Comparison of ENCODE assay signal across 1 cellular context in the genomic region with DNA sequence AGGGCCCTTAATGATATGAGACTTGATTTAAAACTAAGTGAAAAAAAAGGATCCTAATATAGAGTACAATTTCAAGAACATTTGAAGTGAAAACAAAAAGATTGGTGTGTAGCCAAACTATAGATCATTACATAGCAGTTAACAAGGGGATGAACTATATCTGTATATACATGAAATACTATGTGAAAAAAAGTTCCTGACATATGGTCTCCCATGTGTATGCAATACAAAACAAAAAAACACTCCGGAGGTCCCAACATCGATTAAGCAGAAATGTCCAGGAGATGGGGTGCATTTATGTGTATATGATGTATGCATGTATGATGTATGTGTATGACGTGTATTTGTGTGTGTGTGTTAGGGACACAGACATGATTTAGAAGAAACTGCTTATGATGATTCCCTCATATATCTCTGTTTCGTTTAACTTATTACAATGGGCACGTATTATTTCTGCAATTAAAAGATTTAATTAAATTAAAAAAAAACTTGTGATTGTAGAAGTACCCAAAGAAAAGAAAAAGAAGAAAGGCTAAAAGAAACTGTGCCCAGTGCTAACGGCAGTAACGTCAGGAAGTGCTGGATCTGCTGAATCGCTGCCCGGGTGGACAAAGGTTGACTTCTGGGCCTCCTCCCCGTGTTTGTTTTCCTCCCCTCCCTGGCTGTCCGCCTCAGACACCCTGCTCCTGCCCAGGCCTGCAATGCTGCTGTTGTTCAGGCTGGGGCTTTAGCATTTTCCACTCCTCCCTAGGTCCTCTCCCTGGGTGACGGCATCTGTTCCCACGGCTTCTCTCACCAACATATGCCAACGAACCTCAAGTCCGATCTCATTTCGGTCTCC.
TF ChIP-seq lines count a peak whose summit lies in the region.

No MANE protein-coding gene starts in this region.

TF ChIP-seq in HepG2, 621 proteins besides CTCF, POLR2A, EP300 and RAD21 (continued from another document and continues in another):
- TF ChIP-seq, protein P1, sequence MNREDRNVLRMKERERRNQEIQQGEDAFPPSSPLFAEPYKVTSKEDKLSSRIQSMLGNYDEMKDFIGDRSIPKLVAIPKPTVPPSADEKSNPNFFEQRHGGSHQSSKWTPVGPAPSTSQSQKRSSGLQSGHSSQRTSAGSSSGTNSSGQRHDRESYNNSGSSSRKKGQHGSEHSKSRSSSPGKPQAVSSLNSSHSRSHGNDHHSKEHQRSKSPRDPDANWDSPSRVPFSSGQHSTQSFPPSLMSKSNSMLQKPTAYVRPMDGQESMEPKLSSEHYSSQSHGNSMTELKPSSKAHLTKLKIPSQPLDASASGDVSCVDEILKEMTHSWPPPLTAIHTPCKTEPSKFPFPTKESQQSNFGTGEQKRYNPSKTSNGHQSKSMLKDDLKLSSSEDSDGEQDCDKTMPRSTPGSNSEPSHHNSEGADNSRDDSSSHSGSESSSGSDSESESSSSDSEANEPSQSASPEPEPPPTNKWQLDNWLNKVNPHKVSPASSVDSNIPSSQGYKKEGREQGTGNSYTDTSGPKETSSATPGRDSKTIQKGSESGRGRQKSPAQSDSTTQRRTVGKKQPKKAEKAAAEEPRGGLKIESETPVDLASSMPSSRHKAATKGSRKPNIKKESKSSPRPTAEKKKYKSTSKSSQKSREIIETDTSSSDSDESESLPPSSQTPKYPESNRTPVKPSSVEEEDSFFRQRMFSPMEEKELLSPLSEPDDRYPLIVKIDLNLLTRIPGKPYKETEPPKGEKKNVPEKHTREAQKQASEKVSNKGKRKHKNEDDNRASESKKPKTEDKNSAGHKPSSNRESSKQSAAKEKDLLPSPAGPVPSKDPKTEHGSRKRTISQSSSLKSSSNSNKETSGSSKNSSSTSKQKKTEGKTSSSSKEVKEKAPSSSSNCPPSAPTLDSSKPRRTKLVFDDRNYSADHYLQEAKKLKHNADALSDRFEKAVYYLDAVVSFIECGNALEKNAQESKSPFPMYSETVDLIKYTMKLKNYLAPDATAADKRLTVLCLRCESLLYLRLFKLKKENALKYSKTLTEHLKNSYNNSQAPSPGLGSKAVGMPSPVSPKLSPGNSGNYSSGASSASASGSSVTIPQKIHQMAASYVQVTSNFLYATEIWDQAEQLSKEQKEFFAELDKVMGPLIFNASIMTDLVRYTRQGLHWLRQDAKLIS (CRISPR knock-in tag; IDR thresholded peaks at IDR 0.05) = no peak
- TF ChIP-seq ZNF484 (CRISPR knock-in tag; IDR thresholded peaks at IDR 0.05; ENCODE audit: borderline replicate concordance, low read depth) (no peak), ZNF496 (CRISPR knock-in tag; IDR thresholded peaks at IDR 0.05; ENCODE audit: insufficient replicate concordance) (no peak), ZNF331 (CRISPR knock-in tag; IDR thresholded peaks at IDR 0.05) (peak; percentile 73), ZNF3 (CRISPR knock-in tag; IDR thresholded peaks at IDR 0.05) (no peak), JARID2 (CRISPR knock-in tag; IDR thresholded peaks at IDR 0.05; ENCODE audit: insufficient replicate concordance) (no peak), FOSL2 (CRISPR knock-in tag; IDR thresholded peaks at IDR 0.05) (peak; percentile 46; the same call in 1 of the 2 replicates), SALL2 (CRISPR knock-in tag; IDR thresholded peaks at IDR 0.05) (no peak), KMT2B (CRISPR knock-in tag; IDR thresholded peaks at IDR 0.05) (no peak; the same call in 1 of the 2 replicates), ZNF790 (CRISPR knock-in tag; IDR thresholded peaks at IDR 0.05; ENCODE audit: borderline replicate concordance) (no peak), RFXAP (CRISPR knock-in tag; IDR thresholded peaks at IDR 0.05; ENCODE audit: borderline replicate concordance) (0 out of 2 replicates have a peak, but pooled peaks have one; percentile 46), ZNF550 (CRISPR knock-in tag; IDR thresholded peaks at IDR 0.05; ENCODE audit: borderline replicate concordance) (no peak), ZNF781 (CRISPR knock-in tag; IDR thresholded peaks at IDR 0.05; ENCODE audit: borderline replicate concordance, not compliant biosample characterization) (peak; percentile 42), CBX5 (CRISPR knock-in tag; IDR thresholded peaks at IDR 0.05; ENCODE audit: borderline replicate concordance) (no peak), ZNF879 (CRISPR knock-in tag; IDR thresholded peaks at IDR 0.05) (no peak), NCOR1 (IDR thresholded peaks at IDR 0.05; ENCODE audit: borderline replicate concordance, low read length) (peak; percentile 63; the same call in 1 of the 2 replicates), ZNF841 (CRISPR knock-in tag; IDR thresholded peaks at IDR 0.05; ENCODE audit: borderline replicate concordance) (no peak), PHF8 (CRISPR knock-in tag; IDR thresholded peaks at IDR 0.05) (peak; percentile 48; the same call in 1 of the 2 replicates), SMYD3 (CRISPR knock-in tag; IDR thresholded peaks at IDR 0.05) (no peak)
- TF ChIP-seq, protein P2, sequence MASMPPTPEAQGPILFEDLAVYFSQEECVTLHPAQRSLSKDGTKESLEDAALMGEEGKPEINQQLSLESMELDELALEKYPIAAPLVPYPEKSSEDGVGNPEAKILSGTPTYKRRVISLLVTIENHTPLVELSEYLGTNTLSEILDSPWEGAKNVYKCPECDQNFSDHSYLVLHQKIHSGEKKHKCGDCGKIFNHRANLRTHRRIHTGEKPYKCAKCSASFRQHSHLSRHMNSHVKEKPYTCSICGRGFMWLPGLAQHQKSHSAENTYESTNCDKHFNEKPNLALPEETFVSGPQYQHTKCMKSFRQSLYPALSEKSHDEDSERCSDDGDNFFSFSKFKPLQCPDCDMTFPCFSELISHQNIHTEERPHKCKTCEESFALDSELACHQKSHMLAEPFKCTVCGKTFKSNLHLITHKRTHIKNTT (CRISPR knock-in tag; IDR thresholded peaks at IDR 0.05) = no peak
- TF ChIP-seq, protein P3, sequence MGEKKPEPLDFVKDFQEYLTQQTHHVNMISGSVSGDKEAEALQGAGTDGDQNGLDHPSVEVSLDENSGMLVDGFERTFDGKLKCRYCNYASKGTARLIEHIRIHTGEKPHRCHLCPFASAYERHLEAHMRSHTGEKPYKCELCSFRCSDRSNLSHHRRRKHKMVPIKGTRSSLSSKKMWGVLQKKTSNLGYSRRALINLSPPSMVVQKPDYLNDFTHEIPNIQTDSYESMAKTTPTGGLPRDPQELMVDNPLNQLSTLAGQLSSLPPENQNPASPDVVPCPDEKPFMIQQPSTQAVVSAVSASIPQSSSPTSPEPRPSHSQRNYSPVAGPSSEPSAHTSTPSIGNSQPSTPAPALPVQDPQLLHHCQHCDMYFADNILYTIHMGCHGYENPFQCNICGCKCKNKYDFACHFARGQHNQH (CRISPR knock-in tag; IDR thresholded peaks at IDR 0.05) = peak; percentile 49; the same call in 1 of the 2 replicates
- TF ChIP-seq, protein P4, sequence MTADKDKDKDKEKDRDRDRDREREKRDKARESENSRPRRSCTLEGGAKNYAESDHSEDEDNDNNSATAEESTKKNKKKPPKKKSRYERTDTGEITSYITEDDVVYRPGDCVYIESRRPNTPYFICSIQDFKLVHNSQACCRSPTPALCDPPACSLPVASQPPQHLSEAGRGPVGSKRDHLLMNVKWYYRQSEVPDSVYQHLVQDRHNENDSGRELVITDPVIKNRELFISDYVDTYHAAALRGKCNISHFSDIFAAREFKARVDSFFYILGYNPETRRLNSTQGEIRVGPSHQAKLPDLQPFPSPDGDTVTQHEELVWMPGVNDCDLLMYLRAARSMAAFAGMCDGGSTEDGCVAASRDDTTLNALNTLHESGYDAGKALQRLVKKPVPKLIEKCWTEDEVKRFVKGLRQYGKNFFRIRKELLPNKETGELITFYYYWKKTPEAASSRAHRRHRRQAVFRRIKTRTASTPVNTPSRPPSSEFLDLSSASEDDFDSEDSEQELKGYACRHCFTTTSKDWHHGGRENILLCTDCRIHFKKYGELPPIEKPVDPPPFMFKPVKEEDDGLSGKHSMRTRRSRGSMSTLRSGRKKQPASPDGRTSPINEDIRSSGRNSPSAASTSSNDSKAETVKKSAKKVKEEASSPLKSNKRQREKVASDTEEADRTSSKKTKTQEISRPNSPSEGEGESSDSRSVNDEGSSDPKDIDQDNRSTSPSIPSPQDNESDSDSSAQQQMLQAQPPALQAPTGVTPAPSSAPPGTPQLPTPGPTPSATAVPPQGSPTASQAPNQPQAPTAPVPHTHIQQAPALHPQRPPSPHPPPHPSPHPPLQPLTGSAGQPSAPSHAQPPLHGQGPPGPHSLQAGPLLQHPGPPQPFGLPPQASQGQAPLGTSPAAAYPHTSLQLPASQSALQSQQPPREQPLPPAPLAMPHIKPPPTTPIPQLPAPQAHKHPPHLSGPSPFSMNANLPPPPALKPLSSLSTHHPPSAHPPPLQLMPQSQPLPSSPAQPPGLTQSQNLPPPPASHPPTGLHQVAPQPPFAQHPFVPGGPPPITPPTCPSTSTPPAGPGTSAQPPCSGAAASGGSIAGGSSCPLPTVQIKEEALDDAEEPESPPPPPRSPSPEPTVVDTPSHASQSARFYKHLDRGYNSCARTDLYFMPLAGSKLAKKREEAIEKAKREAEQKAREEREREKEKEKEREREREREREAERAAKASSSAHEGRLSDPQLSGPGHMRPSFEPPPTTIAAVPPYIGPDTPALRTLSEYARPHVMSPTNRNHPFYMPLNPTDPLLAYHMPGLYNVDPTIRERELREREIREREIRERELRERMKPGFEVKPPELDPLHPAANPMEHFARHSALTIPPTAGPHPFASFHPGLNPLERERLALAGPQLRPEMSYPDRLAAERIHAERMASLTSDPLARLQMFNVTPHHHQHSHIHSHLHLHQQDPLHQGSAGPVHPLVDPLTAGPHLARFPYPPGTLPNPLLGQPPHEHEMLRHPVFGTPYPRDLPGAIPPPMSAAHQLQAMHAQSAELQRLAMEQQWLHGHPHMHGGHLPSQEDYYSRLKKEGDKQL (CRISPR knock-in tag; IDR thresholded peaks at IDR 0.05; ENCODE audit: low read depth) = no peak
- TF ChIP-seq, protein P5, sequence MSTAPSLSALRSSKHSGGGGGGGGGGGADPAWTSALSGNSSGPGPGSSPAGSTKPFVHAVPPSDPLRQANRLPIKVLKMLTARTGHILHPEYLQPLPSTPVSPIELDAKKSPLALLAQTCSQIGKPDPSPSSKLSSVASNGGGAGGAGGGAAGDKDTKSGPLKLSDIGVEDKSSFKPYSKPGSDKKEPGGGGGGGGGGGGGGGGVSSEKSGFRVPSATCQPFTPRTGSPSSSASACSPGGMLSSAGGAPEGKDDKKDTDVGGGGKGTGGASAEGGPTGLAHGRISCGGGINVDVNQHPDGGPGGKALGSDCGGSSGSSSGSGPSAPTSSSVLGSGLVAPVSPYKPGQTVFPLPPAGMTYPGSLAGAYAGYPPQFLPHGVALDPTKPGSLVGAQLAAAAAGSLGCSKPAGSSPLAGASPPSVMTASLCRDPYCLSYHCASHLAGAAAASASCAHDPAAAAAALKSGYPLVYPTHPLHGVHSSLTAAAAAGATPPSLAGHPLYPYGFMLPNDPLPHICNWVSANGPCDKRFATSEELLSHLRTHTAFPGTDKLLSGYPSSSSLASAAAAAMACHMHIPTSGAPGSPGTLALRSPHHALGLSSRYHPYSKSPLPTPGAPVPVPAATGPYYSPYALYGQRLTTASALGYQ (CRISPR knock-in tag; IDR thresholded peaks at IDR 0.05) = 0 out of 2 replicates have a peak, but pooled peaks have one; percentile 9
- TF ChIP-seq, protein P6, sequence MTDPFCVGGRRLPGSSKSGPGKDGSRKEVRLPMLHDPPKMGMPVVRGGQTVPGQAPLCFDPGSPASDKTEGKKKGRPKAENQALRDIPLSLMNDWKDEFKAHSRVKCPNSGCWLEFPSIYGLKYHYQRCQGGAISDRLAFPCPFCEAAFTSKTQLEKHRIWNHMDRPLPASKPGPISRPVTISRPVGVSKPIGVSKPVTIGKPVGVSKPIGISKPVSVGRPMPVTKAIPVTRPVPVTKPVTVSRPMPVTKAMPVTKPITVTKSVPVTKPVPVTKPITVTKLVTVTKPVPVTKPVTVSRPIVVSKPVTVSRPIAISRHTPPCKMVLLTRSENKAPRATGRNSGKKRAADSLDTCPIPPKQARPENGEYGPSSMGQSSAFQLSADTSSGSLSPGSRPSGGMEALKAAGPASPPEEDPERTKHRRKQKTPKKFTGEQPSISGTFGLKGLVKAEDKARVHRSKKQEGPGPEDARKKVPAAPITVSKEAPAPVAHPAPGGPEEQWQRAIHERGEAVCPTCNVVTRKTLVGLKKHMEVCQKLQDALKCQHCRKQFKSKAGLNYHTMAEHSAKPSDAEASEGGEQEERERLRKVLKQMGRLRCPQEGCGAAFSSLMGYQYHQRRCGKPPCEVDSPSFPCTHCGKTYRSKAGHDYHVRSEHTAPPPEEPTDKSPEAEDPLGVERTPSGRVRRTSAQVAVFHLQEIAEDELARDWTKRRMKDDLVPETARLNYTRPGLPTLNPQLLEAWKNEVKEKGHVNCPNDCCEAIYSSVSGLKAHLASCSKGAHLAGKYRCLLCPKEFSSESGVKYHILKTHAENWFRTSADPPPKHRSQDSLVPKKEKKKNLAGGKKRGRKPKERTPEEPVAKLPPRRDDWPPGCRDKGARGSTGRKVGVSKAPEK (CRISPR knock-in tag; IDR thresholded peaks at IDR 0.05; ENCODE audit: borderline replicate concordance) = no peak
- TF ChIP-seq, protein P7, sequence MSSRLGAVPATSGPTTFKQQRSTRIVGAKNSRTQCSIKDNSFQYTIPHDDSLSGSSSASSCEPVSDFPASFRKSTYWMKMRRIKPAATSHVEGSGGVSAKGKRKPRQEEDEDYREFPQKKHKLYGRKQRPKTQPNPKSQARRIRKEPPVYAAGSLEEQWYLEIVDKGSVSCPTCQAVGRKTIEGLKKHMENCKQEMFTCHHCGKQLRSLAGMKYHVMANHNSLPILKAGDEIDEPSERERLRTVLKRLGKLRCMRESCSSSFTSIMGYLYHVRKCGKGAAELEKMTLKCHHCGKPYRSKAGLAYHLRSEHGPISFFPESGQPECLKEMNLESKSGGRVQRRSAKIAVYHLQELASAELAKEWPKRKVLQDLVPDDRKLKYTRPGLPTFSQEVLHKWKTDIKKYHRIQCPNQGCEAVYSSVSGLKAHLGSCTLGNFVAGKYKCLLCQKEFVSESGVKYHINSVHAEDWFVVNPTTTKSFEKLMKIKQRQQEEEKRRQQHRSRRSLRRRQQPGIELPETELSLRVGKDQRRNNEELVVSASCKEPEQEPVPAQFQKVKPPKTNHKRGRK (CRISPR knock-in tag; IDR thresholded peaks at IDR 0.05) = no peak
